ENCODE assay signal across 17 cellular contexts in genomic region chr18:36568487-36568886, GRCh38.
DNase-seq lines count a peak whose midpoint lies in the region; ATAC-seq, FAIRE-seq and TF ChIP-seq lines count a peak whose summit lies in the region.
"Had no signal": no experiment of that assay in that cellular context is flagged by ENCODE, and none has a peak within 500 bp of the region (broad histone marks: within the 10 kb centered on the region; RNA-seq: fewer than 3 reads in every experiment).

No MANE protein-coding gene starts in this region.

- H3K79me1 ChIP-seq in trophoblast cell (ENCODE audit: low read length): no peaks in the 10 kb centered on the region

- intact Hi-C loops in GM12878 (cut with micrococcal nuclease; ENCODE audit: unreplicated experiment) (loop anchor here (2.0 to 5.0 kb wide), 2 partner anchors 68 to 96 kb away; no protein-coding TSS in a partner anchor), stomach (cut with DNase I; ENCODE audit: low total_unique reads) (no loop called here)

- H3K4me2 ChIP-seq in GM12878 (ENCODE audit: control insufficient read depth, insufficient read depth) (no peak overlapping the region), trophoblast cell (ENCODE audit: low read length) (no peak overlapping the region)
- H3K4me2 ChIP-seq: PC-9 had no signal

- TF ChIP-seq EP300 in GM12878 (IDR thresholded peaks at IDR 0.05; ENCODE audit: borderline replicate concordance in 1 of 2, control insufficient read depth in 1 of 2, low read depth in 2 of 2, low read length in 2 of 2): no peak
- TF ChIP-seq EP300 in stomach (IDR thresholded peaks at IDR 0.05): no peak

- no peak for TF ChIP-seq POLR2A in GM12878 (IDR thresholded peaks at IDR 0.05; ENCODE audit: low read depth, low read length)
- no peak for TF ChIP-seq POLR2A in stomach (IDR thresholded peaks at IDR 0.05)

- H2AK5ac ChIP-seq in trophoblast cell (ENCODE audit: low read length): no peak overlapping the region

- no peak overlapping the region for H3K4me3 ChIP-seq in GM12878
- no peak overlapping the region for H3K4me3 ChIP-seq in trophoblast cell (ENCODE audit: low read depth, low read length)
- H3K4me3 ChIP-seq in stomach: no peak overlapping the region
- H3K4me3 ChIP-seq: PC-9 had no signal

- no peak overlapping the region for H3K18ac ChIP-seq in trophoblast cell (ENCODE audit: low read length)

- H3K27ac ChIP-seq in GM12878 (ENCODE audit: control insufficient read depth, insufficient read depth) (no peak overlapping the region), foreskin keratinocyte (no peak overlapping the region), trophoblast cell (ENCODE audit: low read depth, low read length) (no peak overlapping the region), stomach (no peak overlapping the region)
- H3K27ac ChIP-seq: PC-9, RWPE1 had no signal

- H3K23ac ChIP-seq in trophoblast cell (ENCODE audit: low read length): no peak overlapping the region

- H4K12ac ChIP-seq in trophoblast cell (ENCODE audit: low read depth, low read length): no peak overlapping the region

- peak; percentile 24 for DNase-seq in GM12878 (ENCODE audit: low read depth, low spot score)
- DNase-seq in foreskin keratinocyte: no peak
- DNase-seq in trophoblast cell: no peak
- no peak for DNase-seq in stomach
- DNase-seq: CD4-positive, CD25-positive, alpha-beta regulatory T cell; DMS 273 treated with DMSO at 0.1 percent for 48 hours; DMS79 treated with DMSO at 0.1 percent for 48 hours; GOT3; Kasumi-1; NCI-H1417; NCI-H187; PC-9 had no signal

- WGBS in GM12878 (ENCODE audit: insufficient coverage, insufficient replicate concordance, low lambda C conversion rate, missing lambda C conversion rate): 70% methylated on average over 4 of the region's 4 CpGs
- WGBS in trophoblast cell (ENCODE audit: extremely low coverage, insufficient coverage, insufficient read length): no CpG with 5 or more reads among the region's 4 CpGs
- WGBS in stomach, 5 donors: 60 to 72% (median 67%) methylated on average over 4 of the region's 4 CpGs

- H3K4me1 ChIP-seq in GM12878 (ENCODE audit: control insufficient read depth, insufficient read depth, low read length): no peaks in the 10 kb centered on the region
- peaks cover 8% of the 10 kb centered on the region for H3K4me1 ChIP-seq in foreskin keratinocyte
- H3K4me1 ChIP-seq in trophoblast cell (ENCODE audit: control insufficient read depth in 1 of 2, insufficient read depth in 2 of 2, low read length in 2 of 2): peaks cover 0 to 3% of the 10 kb centered on the region in 2 experiments
- H3K4me1 ChIP-seq in stomach: no peaks in the 10 kb centered on the region

- H4K8ac ChIP-seq in trophoblast cell (ENCODE audit: low read depth, low read length): no peak overlapping the region

- no TSS peak for BruUV-seq in GM12878 (replicated peaks; lab: Mats Ljungman, UMichigan)

- H3K4ac ChIP-seq in trophoblast cell (ENCODE audit: low read depth, low read length): no peak overlapping the region

- no peak overlapping the region for H2AFZ ChIP-seq in GM12878 (ENCODE audit: control insufficient read depth, low read depth, low read length)
- H2AFZ ChIP-seq in trophoblast cell (ENCODE audit: insufficient read depth, low read length, poor library complexity): no peak overlapping the region
- H2AFZ ChIP-seq: PC-9 had no signal

- H2BK12ac ChIP-seq in trophoblast cell (ENCODE audit: low read length): no peak overlapping the region

- H3K9me3 ChIP-seq in GM12878 (replicated peaks; ENCODE audit: control insufficient read depth, insufficient read depth, low read length): no peaks in the 10 kb centered on the region
- no peaks in the 10 kb centered on the region for H3K9me3 ChIP-seq in trophoblast cell (ENCODE audit: insufficient read depth, low read depth, low read length)
- H3K9me3 ChIP-seq in stomach: no peaks in the 10 kb centered on the region

- POLR2A ChIA-PET in GM12878 (lab: Charles Lee): interaction anchor here (0.6 kb wide), 3 partner anchors 134 to 309 kb away, joined by 3 to 6 read pairs (median 4); partner anchors contain the start of gene FHOD3

- no peak for FAIRE-seq in GM12878 (lab: Jason Lieb, UNC)
- FAIRE-seq: GM12891 had no signal

- H3K79me2 ChIP-seq in GM12878 (ENCODE audit: control insufficient read depth, insufficient read depth, low read length) (no peaks in the 10 kb centered on the region), trophoblast cell (ENCODE audit: control insufficient read depth, insufficient read depth, low read length, poor library complexity) (no peaks in the 10 kb centered on the region)

- TF ChIP-seq CTCF in GM12878 (IDR thresholded peaks at IDR 0.05 in 2 of 3, conservative IDR thresholded peaks at IDR 0.05 in 1 of 3; ENCODE audit: control insufficient read depth in 2 of 3, extremely low read depth in 1 of 3, insufficient read depth in 1 of 3, low read depth in 3 of 3, low read length in 3 of 3): no peak
- TF ChIP-seq CTCF in foreskin keratinocyte (conservative IDR thresholded peaks at IDR 0.05): no peak
- no peak for TF ChIP-seq CTCF in stomach (IDR thresholded peaks at IDR 0.05)

- TF ChIP-seq RAD21 in GM12878 (IDR thresholded peaks at IDR 0.05; ENCODE audit: insufficient read depth, low read depth, low read length): no peak

- SMC1A ChIA-PET in GM12878 (lab: Charles Lee; ENCODE audit: uncharacterized antibody, unreplicated experiment): interaction anchor here (0.6 to 1.4 kb wide), 6 partner anchors 8 to 234 kb away, joined by 3 to 4 read pairs (median 3); no protein-coding TSS in a partner anchor

- no peaks in the 10 kb centered on the region for H4K20me1 ChIP-seq in GM12878 (ENCODE audit: control insufficient read depth, insufficient read depth)

- H3K27me3 ChIP-seq in GM12878 (replicated peaks in 1 of 2; ENCODE audit: control insufficient read depth in 2 of 2, insufficient read depth in 2 of 2, low read length in 1 of 2) (no peaks in the 10 kb centered on the region), foreskin keratinocyte (no peaks in the 10 kb centered on the region), trophoblast cell (ENCODE audit: insufficient read depth, low read length) (no peaks in the 10 kb centered on the region), stomach (peaks cover 0 to 4% (median 0%) of the 10 kb centered on the region in 3 donors)

- no peak overlapping the region for H3K14ac ChIP-seq in trophoblast cell (ENCODE audit: low read length)

- CTCF ChIA-PET in GM12878 (lab: Yijun Ruan, JAX): interaction anchor here (0.6 to 1.0 kb wide), 2 partner anchors 20 to 426 kb away, joined by 3 read pairs; no protein-coding TSS in a partner anchor

- in situ Hi-C loops in GM12878 (cut with MboI): no loop called here

- RAD21 ChIA-PET in GM12878 (lab: Charles Lee; ENCODE audit: unreplicated experiment): interaction anchor here (1.0 to 1.9 kb wide), 5 partner anchors 9 to 270 kb away, joined by 3 to 6 read pairs (median 4); no protein-coding TSS in a partner anchor

- no peak overlapping the region for H4K91ac ChIP-seq in trophoblast cell (ENCODE audit: low read depth, low read length)

- no peak overlapping the region for H2BK120ac ChIP-seq in trophoblast cell (ENCODE audit: insufficient read depth, low read length, poor library complexity)

- H3K9ac ChIP-seq in GM12878 (ENCODE audit: control insufficient read depth, insufficient read depth, low read length) (no peak overlapping the region), trophoblast cell (ENCODE audit: low read length) (no peak overlapping the region)

- peak overlapping the region; percentile 2 for H2BK5ac ChIP-seq in trophoblast cell (ENCODE audit: low read depth, low read length, poor library complexity)

- H3K36me3 ChIP-seq in GM12878 (ENCODE audit: control insufficient read depth in 2 of 2, insufficient read depth in 2 of 2, low read length in 1 of 2) (no peaks in the 10 kb centered on the region), trophoblast cell (ENCODE audit: control insufficient read depth in 1 of 2, insufficient read depth in 2 of 2, low read length in 2 of 2) (peaks cover 0 to 2% of the 10 kb centered on the region in 2 experiments), stomach (no peaks in the 10 kb centered on the region)

- ATAC-seq in GM18868 (IDR thresholded peaks at IDR 0.05; ENCODE audit: unreplicated experiment) (peak; percentile 56), GM12878 (peak; percentile 78), foreskin keratinocyte (peak; percentile 25), SK-N-SH treated with all-trans-retinoic acid at 6 μM for 48 hours (no peak), GM21390 (IDR thresholded peaks at IDR 0.05; ENCODE audit: unreplicated experiment) (no peak)

TF ChIP-seq in GM12878, 131 proteins besides CTCF, POLR2A, EP300 and RAD21 (continues in another document):
- TF ChIP-seq MTA3 (IDR thresholded peaks at IDR 0.05; ENCODE audit: borderline replicate concordance, low read length) (no peak), NR2C1 (IDR thresholded peaks at IDR 0.05) (peak; percentile 30; the same call in 1 of the 2 replicates), ZNF217 (IDR thresholded peaks at IDR 0.05) (0 out of 2 replicates have a peak, but pooled peaks have one; percentile 49), PKNOX1 (IDR thresholded peaks at IDR 0.05) (no peak), KDM1A (IDR thresholded peaks at IDR 0.05; ENCODE audit: borderline replicate concordance) (no peak)

TF ChIP-seq in SK-N-SH treated with all-trans-retinoic acid at 6 μM for 48 hours, 23 proteins besides CTCF, POLR2A, EP300 and RAD21:
- no peak for TF ChIP-seq ESRRG (CRISPR knock-in tag; IDR thresholded peaks at IDR 0.05)
- TF ChIP-seq ZNF8 (CRISPR knock-in tag; IDR thresholded peaks at IDR 0.05): no peak
- no peak for TF ChIP-seq ZNF565 (CRISPR knock-in tag; conservative IDR thresholded peaks at IDR 0.05; ENCODE audit: low read depth)
- TF ChIP-seq, protein P1, sequence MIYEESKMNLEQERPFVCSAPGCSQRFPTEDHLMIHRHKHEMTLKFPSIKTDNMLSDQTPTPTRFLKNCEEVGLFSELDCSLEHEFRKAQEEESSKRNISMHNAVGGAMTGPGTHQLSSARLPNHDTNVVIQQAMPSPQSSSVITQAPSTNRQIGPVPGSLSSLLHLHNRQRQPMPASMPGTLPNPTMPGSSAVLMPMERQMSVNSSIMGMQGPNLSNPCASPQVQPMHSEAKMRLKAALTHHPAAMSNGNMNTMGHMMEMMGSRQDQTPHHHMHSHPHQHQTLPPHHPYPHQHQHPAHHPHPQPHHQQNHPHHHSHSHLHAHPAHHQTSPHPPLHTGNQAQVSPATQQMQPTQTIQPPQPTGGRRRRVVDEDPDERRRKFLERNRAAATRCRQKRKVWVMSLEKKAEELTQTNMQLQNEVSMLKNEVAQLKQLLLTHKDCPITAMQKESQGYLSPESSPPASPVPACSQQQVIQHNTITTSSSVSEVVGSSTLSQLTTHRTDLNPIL (CRISPR knock-in tag; IDR thresholded peaks at IDR 0.05; ENCODE audit: low read depth): no peak
TF ChIP-seq in SK-N-SH treated with all-trans-retinoic acid at 6 μM for 48 hours: peak in this region for 0.

Comparison
In these comparisons a context has a peak if more than half of its experiments do, and no peak if none do; other contexts are left out.
1. ATAC-seq: peak in GM18868 (single experiment), GM12878 (single experiment) and foreskin keratinocyte (single experiment); none in SK-N-SH treated with all-trans-retinoic acid at 6 μM for 48 hours (single experiment) and GM21390 (single experiment).